ENCODE assay signal across 1 cellular context in genomic region chr15:83061680-83062079, GRCh38.
TF ChIP-seq lines count a peak whose summit lies in the region.

No MANE protein-coding gene starts in this region.

TF ChIP-seq in K562, 482 proteins besides CTCF, POLR2A, EP300 and RAD21:
- TF ChIP-seq SPI1 (IDR thresholded peaks at IDR 0.05; ENCODE audit: borderline replicate concordance, low read depth, low read length) (no peak), NRF1 (conservative IDR thresholded peaks at IDR 0.05 in 1 of 2, IDR thresholded peaks at IDR 0.05 in 1 of 2) (no peak), TEAD1 (CRISPR knock-in tag; IDR thresholded peaks at IDR 0.05) (0 out of 4 replicates have a peak, but pooled peaks of 1 of the 2 experiments have one; percentile 9), BMI1 (IDR thresholded peaks at IDR 0.05; ENCODE audit: low read length) (no peak), KLF10 (CRISPR knock-in tag; IDR thresholded peaks at IDR 0.05) (no peak), MAFF (IDR thresholded peaks at IDR 0.05; ENCODE audit: low read length) (no peak), RBM14 (IDR thresholded peaks at IDR 0.05; ENCODE audit: borderline replicate concordance, insufficient read depth, low read depth, low read length) (no peak), HMBOX1 (IDR thresholded peaks at IDR 0.05) (peak; percentile 78), ZBTB8A (IDR thresholded peaks at IDR 0.05; ENCODE audit: partially characterized antibody) (no peak), CBFA2T3 (IDR thresholded peaks at IDR 0.05) (peak; percentile 34), ZNF395 (CRISPR knock-in tag; IDR thresholded peaks at IDR 0.05) (no peak), RBM39 (optimal IDR thresholded peaks at IDR 0.05; ENCODE audit: low read depth, low read length) (no peak), SIN3B (IDR thresholded peaks at IDR 0.05; ENCODE audit: low read depth) (no peak)
